In the genomic region with DNA sequence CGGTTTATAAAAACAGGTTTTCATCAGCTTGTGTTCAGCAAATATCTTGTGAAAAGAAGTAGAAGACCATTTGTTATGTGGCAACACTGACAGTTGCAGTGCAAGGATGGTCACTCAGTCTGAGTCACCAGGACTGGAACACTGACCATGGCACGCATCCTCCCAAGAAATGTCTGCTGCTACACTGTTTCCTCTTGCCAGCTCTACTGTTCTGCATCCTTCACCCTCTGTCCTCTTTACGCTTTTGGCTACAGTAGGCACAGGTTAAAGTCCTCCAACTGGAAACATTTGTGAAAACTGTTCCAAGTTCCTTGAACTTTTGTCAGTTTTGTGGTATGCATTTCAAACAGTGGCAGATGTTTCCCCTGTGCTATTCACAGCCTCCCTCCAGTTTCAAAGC, we compare ENCODE assay signal across 29 cellular contexts. TPM values are rescaled to one million over a fixed set of nuclear protein-coding genes. Genes with fewer than 3 reads are reported as not detected.
"Had no signal": no experiment of that assay in that cellular context is flagged by ENCODE, and none has a peak within 500 bp of the region (broad histone marks: within the 10 kb centered on the region; RNA-seq: fewer than 3 reads in every experiment).

No MANE protein-coding gene starts in this region.

- H3K27me3 Mint-ChIP-seq: stimulated activated naive B cell treated with anti-CD40 and anti-IgM and Interleukin-4, amounts not matched to agents 10 μg/mL and 1 μg/mL and 100 μg/mL, for 72 hours; stimulated activated naive CD8-positive, alpha-beta T cell treated with anti-CD3 and anti-CD28 coated beads, Interleukin-15, Interleukin-2, amounts not matched to agents 100 ng/mL and 50 ng/mL, for 24 hours had no signal

- H3K4me1 ChIP-seq: gastrocnemius medialis, left ventricle myocardium inferior, neural progenitor cell, psoas muscle, tibial nerve, upper lobe of right lung, vagina had no signal

- ATAC-seq: esophagus mucosa; gastrocnemius medialis; naive thymus-derived CD4-positive, alpha-beta T cell; psoas muscle; right cardiac atrium; stimulated activated naive B cell treated with anti-CD40 and anti-IgM and Interleukin-4, amounts not matched to agents 10 μg/mL and 1 μg/mL and 100 μg/mL, for 72 hours; upper lobe of right lung had no signal

- H3K9ac ChIP-seq: neural progenitor cell had no signal

- H3K27ac Mint-ChIP-seq: endodermal cell; mesothelial cell of epicardium; naive thymus-derived CD4-positive, alpha-beta T cell; nephron; neural progenitor cell; stimulated activated naive B cell treated with anti-CD40 and anti-IgM and Interleukin-4, amounts not matched to agents 10 μg/mL and 1 μg/mL and 100 μg/mL, for 72 hours; stimulated activated naive CD8-positive, alpha-beta T cell treated with anti-CD3 and anti-CD28 coated beads, Interleukin-15, Interleukin-2, amounts not matched to agents 100 ng/mL and 50 ng/mL, for 24 hours had no signal

- H3K4me3 ChIP-seq: dorsolateral prefrontal cortex, gastrocnemius medialis, left ventricle myocardium inferior, neural progenitor cell, psoas muscle, skin epidermis, thoracic aorta, tibial nerve, upper lobe of right lung, vagina had no signal

- H3K27ac ChIP-seq: dorsolateral prefrontal cortex, epithelial cell of prostate, gastrocnemius medialis, left ventricle myocardium inferior, neural progenitor cell, psoas muscle, skin epidermis, thoracic aorta, tibial nerve, upper lobe of right lung, vagina had no signal

- DNase-seq: cerebellar nuclear complex; dorsolateral prefrontal cortex; effector CD4-positive, alpha-beta T cell; endodermal cell; foreskin fibroblast; gastrocnemius medialis; head of caudate nucleus; kidney; left ventricle myocardium inferior; mesenchymal stem cell; naive thymus-derived CD4-positive, alpha-beta T cell; nucleus accumbens; posterior cingulate gyrus; psoas muscle; right cardiac atrium; stimulated activated CD4-positive, alpha-beta T cell treated with anti-CD3 and anti-CD28 coated beads, Interleukin-15, amount 100 ng/mL, for 24 hours; stimulated activated CD4-positive, alpha-beta T cell treated with anti-CD3 and anti-CD28 coated beads, Interleukin-2, amount 100 ng/mL, for 48 hours; stimulated activated naive B cell treated with anti-CD40 and anti-IgM and Interleukin-4, amounts not matched to agents 10 μg/mL and 1 μg/mL and 100 μg/mL, for 72 hours; upper lobe of right lung had no signal

- H2AFZ ChIP-seq: neural progenitor cell had no signal

- H3K9me3 ChIP-seq: gastrocnemius medialis, left ventricle myocardium inferior, psoas muscle, thoracic aorta, tibial nerve, upper lobe of right lung, vagina had no signal

- H3K27me3 ChIP-seq: dorsolateral prefrontal cortex, gastrocnemius medialis, neural progenitor cell, tibial nerve, upper lobe of right lung, vagina had no signal

- H3K36me3 ChIP-seq: gastrocnemius medialis, left ventricle myocardium inferior, neural progenitor cell, thoracic aorta, upper lobe of right lung, vagina had no signal

- H3K36me3 Mint-ChIP-seq: mesothelial cell of epicardium, neural progenitor cell had no signal

- H3K9me3 Mint-ChIP-seq: mesothelial cell of epicardium; nephron; neural progenitor cell; stimulated activated naive B cell treated with anti-CD40 and anti-IgM and Interleukin-4, amounts not matched to agents 10 μg/mL and 1 μg/mL and 100 μg/mL, for 72 hours; stimulated activated naive CD8-positive, alpha-beta T cell treated with anti-CD3 and anti-CD28 coated beads, Interleukin-15, Interleukin-2, amounts not matched to agents 100 ng/mL and 50 ng/mL, for 24 hours had no signal

- H3K4me3 Mint-ChIP-seq: endodermal cell; mesothelial cell of epicardium; naive thymus-derived CD4-positive, alpha-beta T cell; nephron; neural progenitor cell; stimulated activated naive B cell treated with anti-CD40 and anti-IgM and Interleukin-4, amounts not matched to agents 10 μg/mL and 1 μg/mL and 100 μg/mL, for 72 hours; stimulated activated naive CD8-positive, alpha-beta T cell treated with anti-CD3 and anti-CD28 coated beads, Interleukin-15, Interleukin-2, amounts not matched to agents 100 ng/mL and 50 ng/mL, for 24 hours had no signal

- H3K4me1 Mint-ChIP-seq: endodermal cell; mesothelial cell of epicardium; naive thymus-derived CD4-positive, alpha-beta T cell; nephron; neural progenitor cell; stimulated activated naive B cell treated with anti-CD40 and anti-IgM and Interleukin-4, amounts not matched to agents 10 μg/mL and 1 μg/mL and 100 μg/mL, for 72 hours had no signal

- H3K4me2 ChIP-seq: neural progenitor cell had no signal

RNA-seq across cellular contexts. Expression of a gene that starts 39.4 kb away (rescaled TPM):
- total RNA-seq: endodermal cell; naive thymus-derived CD4-positive, alpha-beta T cell had no signal
- polyA plus RNA-seq: naive thymus-derived CD4-positive, alpha-beta T cell had no signal
